In genomic region chr10:47746780-47747373, GRCh38 we compare ENCODE assay signal across 11 cellular contexts. TPM values are rescaled to one million over a fixed set of nuclear protein-coding genes. Genes with fewer than 3 reads are reported as not detected.
DNase-seq lines count a peak whose midpoint lies in the region; ATAC-seq, FAIRE-seq and TF ChIP-seq lines count a peak whose summit lies in the region.
"Not testable (repeated sequence)": the region's sequence is repeated elsewhere in the genome, so short reads cannot be mapped to it uniquely, and the experiment has no call there.
"Had no signal": no experiment of that assay in that cellular context is flagged by ENCODE, and none has a peak within 500 bp of the region (broad histone marks: within the 10 kb centered on the region; RNA-seq: fewer than 3 reads in every experiment).

No MANE protein-coding gene starts in this region.

- FAIRE-seq in astrocyte (lab: Jason Lieb, UNC), result not testable (repeated sequence)

- H2AK5ac ChIP-seq in trophoblast cell (ENCODE audit: low read length), result not testable (repeated sequence)

- H4K12ac ChIP-seq in trophoblast cell (ENCODE audit: low read depth, low read length), result not testable (repeated sequence)

- H3K9me3 ChIP-seq in astrocyte (ENCODE audit: insufficient read depth, low read depth, low read length); trophoblast cell (ENCODE audit: insufficient read depth, low read depth, low read length); upper lobe of right lung: not testable (repeated sequence)

- not testable (repeated sequence) for H3K4me1 ChIP-seq in astrocyte (ENCODE audit: insufficient read depth, low read length); trophoblast cell (ENCODE audit: control insufficient read depth in 1 of 2, insufficient read depth in 2 of 2, low read length in 2 of 2); upper lobe of right lung

- H2BK120ac ChIP-seq in trophoblast cell (ENCODE audit: insufficient read depth, low read length, poor library complexity), result not testable (repeated sequence)

- H3K36me3 Mint-ChIP-seq in astrocyte (ENCODE audit: low read depth, unreplicated experiment); chondrocyte (ENCODE audit: low read depth): not testable (repeated sequence)

- not testable (repeated sequence) for H3K4ac ChIP-seq in trophoblast cell (ENCODE audit: low read depth, low read length)

- H2BK5ac ChIP-seq in trophoblast cell (ENCODE audit: low read depth, low read length, poor library complexity), result not testable (repeated sequence)

- not testable (repeated sequence) for H3K79me2 ChIP-seq in astrocyte (ENCODE audit: insufficient read depth, low read length); trophoblast cell (ENCODE audit: control insufficient read depth, insufficient read depth, low read length, poor library complexity)

- not testable (repeated sequence) for H3K27me3 Mint-ChIP-seq in astrocyte (ENCODE audit: low read depth, unreplicated experiment); chondrocyte (ENCODE audit: low read depth)

- not testable (repeated sequence) for H4K8ac ChIP-seq in trophoblast cell (ENCODE audit: low read depth, low read length)

- not testable (repeated sequence) for H3K4me3 ChIP-seq in AG10803 (ENCODE audit: low read length); astrocyte (ENCODE audit: insufficient read depth, low read depth, low read length); fibroblast of the aortic adventitia (ENCODE audit: low read depth, low read length); trophoblast cell (ENCODE audit: low read depth, low read length); upper lobe of right lung

- H3K27me3 ChIP-seq in astrocyte (ENCODE audit: insufficient read depth, low read length); trophoblast cell (ENCODE audit: insufficient read depth, low read length); upper lobe of right lung: not testable (repeated sequence)

- TF ChIP-seq CTCF in AG10803 (conservative IDR thresholded peaks at IDR 0.05; ENCODE audit: low read length); astrocyte (IDR thresholded peaks at IDR 0.05; ENCODE audit: insufficient read depth, low read depth, low read length); chondrocyte (IDR thresholded peaks at IDR 0.05); fibroblast of the aortic adventitia (IDR thresholded peaks at IDR 0.05; ENCODE audit: insufficient read depth, low read length); upper lobe of right lung (IDR thresholded peaks at IDR 0.05): not testable (repeated sequence)

- intact Hi-C loops in left ventricle myocardium superior (cut with micrococcal nuclease); upper lobe of right lung (cut with DNase I): not testable (repeated sequence)

- H3K4me2 ChIP-seq in astrocyte (ENCODE audit: low read length); trophoblast cell (ENCODE audit: low read length): not testable (repeated sequence)

- H3K27ac ChIP-seq in astrocyte (ENCODE audit: low read depth, low read length); upper lobe of right lung: not testable (repeated sequence)
- peak overlapping the region; percentile 27 for H3K27ac ChIP-seq in trophoblast cell (ENCODE audit: low read depth, low read length)

- not testable (repeated sequence) for H3K14ac ChIP-seq in trophoblast cell (ENCODE audit: low read length)

- not testable (repeated sequence) for H4K20me1 ChIP-seq in astrocyte (ENCODE audit: insufficient read depth, low read length)

- H3K27ac Mint-ChIP-seq in astrocyte (ENCODE audit: unreplicated experiment), result not testable (repeated sequence)
- H3K27ac Mint-ChIP-seq in chondrocyte (ENCODE audit: unreplicated experiment), result peak overlapping the region; percentile 84

- H2BK12ac ChIP-seq in trophoblast cell (ENCODE audit: low read length), result not testable (repeated sequence)

- not testable (repeated sequence) for H4K91ac ChIP-seq in trophoblast cell (ENCODE audit: low read depth, low read length)

- H3K36me3 ChIP-seq in astrocyte (ENCODE audit: insufficient read depth, low read length); trophoblast cell (ENCODE audit: control insufficient read depth in 1 of 2, insufficient read depth in 2 of 2, low read length in 2 of 2); upper lobe of right lung: not testable (repeated sequence)

- H3K23ac ChIP-seq in trophoblast cell (ENCODE audit: low read length), result not testable (repeated sequence)

- DNase-seq in AG10803 (ENCODE audit: low read depth), result peak; percentile 2
- peak; percentile 16 for DNase-seq in astrocyte (ENCODE audit: low read depth)
- not testable (repeated sequence) for DNase-seq in chondrocyte (ENCODE audit: low spot score); left ventricle myocardium superior; trophoblast cell; upper lobe of right lung
- peak; percentile 35 for DNase-seq in fibroblast of the aortic adventitia (ENCODE audit: low read depth)
- DNase-seq in medulla oblongata (ENCODE audit: extremely low spot score), result peak; percentile 1

- H3K4me3 Mint-ChIP-seq in astrocyte (ENCODE audit: unreplicated experiment); chondrocyte (ENCODE audit: unreplicated experiment): not testable (repeated sequence)

- not testable (repeated sequence) for H3K79me1 ChIP-seq in trophoblast cell (ENCODE audit: low read length)

- not testable (repeated sequence) for H3K18ac ChIP-seq in trophoblast cell (ENCODE audit: low read length)

- H3K9me3 Mint-ChIP-seq in astrocyte (ENCODE audit: unreplicated experiment); chondrocyte (ENCODE audit: low read depth): not testable (repeated sequence)

- not testable (repeated sequence) for H2AFZ ChIP-seq in astrocyte (ENCODE audit: low read depth, low read length); trophoblast cell (ENCODE audit: insufficient read depth, low read length, poor library complexity)

- no CpG with 5 or more reads among the region's 4 CpGs for WGBS in trophoblast cell (ENCODE audit: extremely low coverage, insufficient coverage, insufficient read length)

- not testable (repeated sequence) for H3K9ac ChIP-seq in astrocyte (ENCODE audit: low read length); trophoblast cell (ENCODE audit: low read length)

- peak; percentile 79 for ATAC-seq in left ventricle myocardium superior
- peak; percentile 50 for ATAC-seq in upper lobe of right lung

- not testable (repeated sequence) for H3K4me1 Mint-ChIP-seq in astrocyte (ENCODE audit: low read depth, unreplicated experiment); chondrocyte (ENCODE audit: low read depth)

RNA-seq across cellular contexts. Expression of gene SYT15B, which starts 16.5 kb away (rescaled TPM):
- total RNA-seq in astrocyte, result 1.5 and 1.7 TPM in 2 replicates
- 16.0 to 58.1 TPM (median 16.6 TPM) in 3 replicates for total RNA-seq in chondrocyte
- 0.16 TPM in 1 of 2 replicates, not detected in the other for total RNA-seq in fibroblast of the aortic adventitia (ENCODE audit: low replicate concordance)
- 1.8 TPM for total RNA-seq in left ventricle myocardium superior
- 3.8 and 4.3 TPM in 2 replicates for polyA plus RNA-seq in trophoblast cell (2013)
- total RNA-seq in upper lobe of right lung, result 40.1 TPM
- total RNA-seq: G401 had no signal
- polyA plus RNA-seq: CD14-positive monocyte, IgD-negative memory B cell had no signal
